Comparison of ENCODE assay signal across 11 cellular contexts in the genomic region with DNA sequence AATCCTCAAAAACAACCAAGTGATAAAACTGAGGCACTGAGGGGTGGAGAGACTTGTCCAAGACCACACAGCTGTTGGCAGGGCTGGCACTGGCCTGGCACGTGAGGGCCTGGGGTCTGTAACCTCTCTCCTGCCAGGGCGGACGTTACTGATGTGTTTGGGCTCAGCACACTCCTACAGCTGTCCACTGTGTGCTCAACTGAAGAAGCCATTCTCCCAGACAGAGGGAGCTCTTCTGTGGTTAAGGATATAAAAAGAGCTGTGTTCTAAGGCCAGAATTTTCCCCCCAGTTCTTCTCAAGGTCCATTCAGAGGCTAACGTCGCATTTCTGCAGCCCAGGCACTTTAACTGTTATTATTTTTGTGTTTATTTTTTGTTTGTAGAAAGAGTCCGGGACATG.
DNase-seq lines count a peak whose midpoint lies in the region; ATAC-seq and TF ChIP-seq lines count a peak whose summit lies in the region.
"Had no signal": no experiment of that assay in that cellular context is flagged by ENCODE, and none has a peak within 500 bp of the region (broad histone marks: within the 10 kb centered on the region; RNA-seq: fewer than 3 reads in every experiment).

No MANE protein-coding gene starts in this region.

- DNase-seq in NCI-H1105 treated with DMSO at 0.1 percent for 48 hours (lab: John Stamatoyannopoulos, UW) = peak; percentile 45
- no peak for DNase-seq in NCI-H1105 (lab: John Stamatoyannopoulos, UW)
- peak; percentile 76 for DNase-seq in NCI-H774 (lab: John Stamatoyannopoulos, UW)
- peak in 6 of 10 donors; percentile 6 to 49 (median 36) for DNase-seq in dorsolateral prefrontal cortex
- DNase-seq in putamen (ENCODE audit: low spot score) = peak; percentile 79
- DNase-seq in stimulated activated naive CD4-positive, alpha-beta T cell treated with Interleukin-2 at 50 U/mL for 16 hours (lab: John Stamatoyannopoulos, UW) = no peak
- DNase-seq in spleen = no peak
- DNase-seq: 8988T; activated effector memory CD4-positive, alpha-beta T cell treated with Interleukin-2 at 50 U/mL for 16 hours; heart left ventricle had no signal

- WGBS in spleen, 5 donors = 70 to 81% (median 72%) methylated on average over 6 of the region's 6 CpGs

- H3K9me3 ChIP-seq in spleen = no peaks in the 10 kb centered on the region
- H3K9me3 ChIP-seq: heart left ventricle had no signal

- TF ChIP-seq POLR2A in spleen (IDR thresholded peaks at IDR 0.05) = no peak

- peak in 52 of 56 donors; percentile 17 to 74 (median 55) for TF ChIP-seq CTCF in dorsolateral prefrontal cortex (IDR thresholded peaks at IDR 0.05 in 54 of 56, conservative IDR thresholded peaks at IDR 0.05 in 2 of 56; ENCODE audit: low read depth in 1 of 56, partially characterized antibody in 56 of 56)
- no peak for TF ChIP-seq CTCF in spleen (IDR thresholded peaks at IDR 0.05 in 8 of 11, conservative IDR thresholded peaks at IDR 0.05 in 3 of 11)

- no peaks in the 10 kb centered on the region for H3K4me1 ChIP-seq in spleen
- H3K4me1 ChIP-seq: heart left ventricle had no signal

- H3K4me3 ChIP-seq in dorsolateral prefrontal cortex = peak overlapping the region in 58 of 59 donors; percentile 0 to 69 (median 47)
- H3K4me3 ChIP-seq in spleen = no peak overlapping the region
- H3K4me3 ChIP-seq: heart left ventricle had no signal

- intact Hi-C loops in dorsolateral prefrontal cortex (cut with DNase I) = loop anchor here (5.0 to 10.0 kb wide), 5 partner anchors 123 to 320 kb away; no protein-coding TSS in a partner anchor
- intact Hi-C loops in spleen (cut with DNase I; ENCODE audit: low total_unique reads) = no loop called here

- peak overlapping the region in 56 of 59 donors; percentile 9 to 91 (median 80) for H3K27ac ChIP-seq in dorsolateral prefrontal cortex
- no peak overlapping the region for H3K27ac ChIP-seq in spleen
- H3K27ac ChIP-seq: heart left ventricle had no signal

- H3K27me3 ChIP-seq in dorsolateral prefrontal cortex = peaks cover 0 to 8% (median 0%) of the 10 kb centered on the region in 45 donors
- H3K27me3 ChIP-seq in spleen (replicated peaks in 1 of 7) = no peaks in the 10 kb centered on the region
- H3K27me3 ChIP-seq: heart left ventricle had no signal

- H3K36me3 ChIP-seq in spleen = no peaks in the 10 kb centered on the region
- H3K36me3 ChIP-seq: heart left ventricle had no signal

- no peak for ATAC-seq in GM18907 (IDR thresholded peaks at IDR 0.05; ENCODE audit: unreplicated experiment)
- ATAC-seq: heart left ventricle had no signal

Comparison
In these comparisons a context has a peak if more than half of its experiments do, and no peak if none do; other contexts are left out.
1. DNase-seq: peak in NCI-H1105 treated with DMSO at 0.1 percent for 48 hours (single experiment), NCI-H774 (single experiment), dorsolateral prefrontal cortex (6 of 10) and putamen (single experiment); none in NCI-H1105 (single experiment), stimulated activated naive CD4-positive, alpha-beta T cell treated with Interleukin-2 at 50 U/mL for 16 hours (single experiment) and spleen (single experiment).
2. H3K27ac ChIP-seq: peak in dorsolateral prefrontal cortex (56 of 59); none in spleen (0 of 8).
3. H3K4me3 ChIP-seq: peak in dorsolateral prefrontal cortex (58 of 59); none in spleen (0 of 8).
4. CTCF ChIP-seq: peak in dorsolateral prefrontal cortex (52 of 56); none in spleen (0 of 11).